ENCODE assay signal across 20 cellular contexts in the genomic region with DNA sequence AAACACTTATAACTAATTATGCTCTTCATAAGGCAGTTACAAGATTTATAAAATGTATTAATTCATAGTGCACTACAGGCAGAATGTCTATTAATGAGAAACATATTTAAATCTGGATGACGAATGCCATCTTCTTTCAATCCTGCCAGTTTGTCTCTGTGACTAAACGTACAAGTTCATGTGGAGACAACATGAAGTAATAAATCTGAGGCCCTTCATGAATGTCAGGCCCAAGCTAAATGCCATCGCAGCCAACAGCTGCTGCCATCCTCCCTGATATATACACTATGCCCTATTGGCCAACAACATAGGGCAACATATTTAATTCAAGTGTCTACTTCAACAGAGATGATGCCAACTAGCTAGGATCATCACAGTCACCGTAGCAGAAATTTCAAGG. TPM values are rescaled to one million over a fixed set of nuclear protein-coding genes. Genes with fewer than 3 reads are reported as not detected.
A peak's percentile ranks its signal among the peaks of the same experiment; 100 is the strongest.
DNase-seq lines count a peak whose midpoint lies in the region; ATAC-seq and TF ChIP-seq lines count a peak whose summit lies in the region.
"Had no signal": no experiment of that assay in that cellular context is flagged by ENCODE, and none has a peak within 500 bp of the region (broad histone marks: within the 10 kb centered on the region; RNA-seq: fewer than 3 reads in every experiment).

No MANE protein-coding gene starts in this region.

- H2AFZ ChIP-seq in smooth muscle cell (ENCODE audit: low read depth), result no peak overlapping the region

- H4K20me1 ChIP-seq in smooth muscle cell (ENCODE audit: low read depth), result no peaks in the 10 kb centered on the region

- H3K4me1 ChIP-seq in smooth muscle cell (ENCODE audit: low read depth) (peaks cover 35% of the 10 kb centered on the region), upper lobe of left lung (peaks cover 0 to 4% (median 0%) of the 10 kb centered on the region in 4 donors)

- H3K4me1 Mint-ChIP-seq in nephron progenitor cell, result peaks cover 90% of the 10 kb centered on the region

- WGBS in smooth muscle cell (ENCODE audit: low lambda C conversion rate), result 77% methylated on average over 4 of the region's 4 CpGs
- 96 to 100% methylated on average over 4 of the region's 4 CpGs for WGBS in upper lobe of left lung, 2 donors

- no peak overlapping the region for H3K27ac Mint-ChIP-seq in nephron progenitor cell
- H3K27ac Mint-ChIP-seq: CD14-positive monocyte had no signal

- no peaks in the 10 kb centered on the region for H3K9me3 Mint-ChIP-seq in nephron progenitor cell

- DNase-seq in GM03348 (ENCODE audit: low spot score) (peak; percentile 36), fibroblast of gingiva (ENCODE audit: low read depth) (peak; percentile 72), smooth muscle cell (lab: John Stamatoyannopoulos, UW; ENCODE audit: unreplicated experiment) (no peak), NCI-H187 (lab: John Stamatoyannopoulos, UW) (no peak), upper lobe of left lung (no peak), nephron progenitor cell (no peak)
- DNase-seq: AML-193, COR-L47, DMS153, GF-D8, KG1, NCI-H1105 treated with DMSO at 0.1 percent for 48 hours, NCI-H1694 treated with DMSO at 0.1 percent for 48 hours, NCI-H2107, NCI-H524 had no signal

- H3K36me3 ChIP-seq in smooth muscle cell (ENCODE audit: low read depth) (no peaks in the 10 kb centered on the region), upper lobe of left lung (no peaks in the 10 kb centered on the region)
- H3K36me3 ChIP-seq: HAP-1 had no signal

- H3K27me3 Mint-ChIP-seq in nephron progenitor cell (ENCODE audit: low read depth, poor library complexity), result peaks cover 5% of the 10 kb centered on the region

- no peak for TF ChIP-seq POLR2A in upper lobe of left lung (IDR thresholded peaks at IDR 0.05)

- H3K9me3 ChIP-seq in smooth muscle cell (replicated peaks; ENCODE audit: low read depth) (no peaks in the 10 kb centered on the region), upper lobe of left lung (no peaks in the 10 kb centered on the region)
- H3K9me3 ChIP-seq: HAP-1 had no signal

- no peak overlapping the region for H3K9ac ChIP-seq in smooth muscle cell (ENCODE audit: low read depth)

- peaks cover 15% of the 10 kb centered on the region for H3F3A ChIP-seq in smooth muscle cell (ENCODE audit: low read depth)

- H3K4me2 ChIP-seq in smooth muscle cell, result peak overlapping the region; percentile 74

- TF ChIP-seq CTCF in smooth muscle cell (IDR thresholded peaks at IDR 0.05; ENCODE audit: borderline replicate concordance, insufficient read depth, poor library complexity, severe bottlenecking), result no peak
- TF ChIP-seq CTCF in upper lobe of left lung (IDR thresholded peaks at IDR 0.05), result no peak
- TF ChIP-seq CTCF in nephron progenitor cell (IDR thresholded peaks at IDR 0.05), result no peak

- no peak overlapping the region for H3K4me3 Mint-ChIP-seq in nephron progenitor cell
- H3K4me3 Mint-ChIP-seq: CD14-positive monocyte had no signal

- ATAC-seq in SK-N-SH treated with all-trans-retinoic acid at 6 μM for 48 hours, result peak; percentile 68
- no peak for ATAC-seq in upper lobe of left lung (ENCODE audit: low FRiP score in 2 of 2)
- ATAC-seq: GM12878, HepG2 had no signal

- TF ChIP-seq EP300 in upper lobe of left lung (IDR thresholded peaks at IDR 0.05), result no peak

- peaks cover 87% of the 10 kb centered on the region for H3K79me2 ChIP-seq in smooth muscle cell (ENCODE audit: low read depth)

- no peaks in the 10 kb centered on the region for H3K27me3 ChIP-seq in smooth muscle cell (ENCODE audit: low read depth)
- H3K27me3 ChIP-seq in upper lobe of left lung, result no peaks in the 10 kb centered on the region

- H3K27ac ChIP-seq in smooth muscle cell (ENCODE audit: low read depth), result peak overlapping the region; percentile 76
- H3K27ac ChIP-seq in upper lobe of left lung, result no peak overlapping the region

- H3K36me3 Mint-ChIP-seq in nephron progenitor cell (ENCODE audit: low read depth), result no peaks in the 10 kb centered on the region
- H3K36me3 Mint-ChIP-seq: CD14-positive monocyte had no signal

- H3K4me3 ChIP-seq in smooth muscle cell (no peak overlapping the region), upper lobe of left lung (no peak overlapping the region)
- H3K4me3 ChIP-seq: GM12878, HAP-1 had no signal

TF ChIP-seq in SK-N-SH treated with all-trans-retinoic acid at 6 μM for 48 hours, 23 proteins besides CTCF, POLR2A, EP300 and RAD21:
- TF ChIP-seq, protein P1, sequence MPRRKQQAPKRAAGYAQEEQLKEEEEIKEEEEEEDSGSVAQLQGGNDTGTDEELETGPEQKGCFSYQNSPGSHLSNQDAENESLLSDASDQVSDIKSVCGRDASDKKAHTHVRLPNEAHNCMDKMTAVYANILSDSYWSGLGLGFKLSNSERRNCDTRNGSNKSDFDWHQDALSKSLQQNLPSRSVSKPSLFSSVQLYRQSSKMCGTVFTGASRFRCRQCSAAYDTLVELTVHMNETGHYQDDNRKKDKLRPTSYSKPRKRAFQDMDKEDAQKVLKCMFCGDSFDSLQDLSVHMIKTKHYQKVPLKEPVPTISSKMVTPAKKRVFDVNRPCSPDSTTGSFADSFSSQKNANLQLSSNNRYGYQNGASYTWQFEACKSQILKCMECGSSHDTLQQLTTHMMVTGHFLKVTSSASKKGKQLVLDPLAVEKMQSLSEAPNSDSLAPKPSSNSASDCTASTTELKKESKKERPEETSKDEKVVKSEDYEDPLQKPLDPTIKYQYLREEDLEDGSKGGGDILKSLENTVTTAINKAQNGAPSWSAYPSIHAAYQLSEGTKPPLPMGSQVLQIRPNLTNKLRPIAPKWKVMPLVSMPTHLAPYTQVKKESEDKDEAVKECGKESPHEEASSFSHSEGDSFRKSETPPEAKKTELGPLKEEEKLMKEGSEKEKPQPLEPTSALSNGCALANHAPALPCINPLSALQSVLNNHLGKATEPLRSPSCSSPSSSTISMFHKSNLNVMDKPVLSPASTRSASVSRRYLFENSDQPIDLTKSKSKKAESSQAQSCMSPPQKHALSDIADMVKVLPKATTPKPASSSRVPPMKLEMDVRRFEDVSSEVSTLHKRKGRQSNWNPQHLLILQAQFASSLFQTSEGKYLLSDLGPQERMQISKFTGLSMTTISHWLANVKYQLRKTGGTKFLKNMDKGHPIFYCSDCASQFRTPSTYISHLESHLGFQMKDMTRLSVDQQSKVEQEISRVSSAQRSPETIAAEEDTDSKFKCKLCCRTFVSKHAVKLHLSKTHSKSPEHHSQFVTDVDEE (CRISPR knock-in tag; IDR thresholded peaks at IDR 0.05), result no peak
- TF ChIP-seq ZNF565 (CRISPR knock-in tag; conservative IDR thresholded peaks at IDR 0.05; ENCODE audit: low read depth) (no peak), BACH2 (CRISPR knock-in tag; IDR thresholded peaks at IDR 0.05; ENCODE audit: borderline replicate concordance) (no peak), ZFP30 (CRISPR knock-in tag; IDR thresholded peaks at IDR 0.05) (no peak), ZNF70 (CRISPR knock-in tag; IDR thresholded peaks at IDR 0.05) (no peak), OSR1 (CRISPR knock-in tag; IDR thresholded peaks at IDR 0.05) (no peak), TOX (CRISPR knock-in tag; IDR thresholded peaks at IDR 0.05; ENCODE audit: borderline replicate concordance) (no peak), RARB (CRISPR knock-in tag; IDR thresholded peaks at IDR 0.05) (no peak), ZFP3 (CRISPR knock-in tag; IDR thresholded peaks at IDR 0.05) (no peak), PPARA (CRISPR knock-in tag; IDR thresholded peaks at IDR 0.05; ENCODE audit: borderline replicate concordance) (no peak), CSDC2 (CRISPR knock-in tag; IDR thresholded peaks at IDR 0.05) (no peak), ISL1 (CRISPR knock-in tag; IDR thresholded peaks at IDR 0.05) (no peak), PATZ1 (CRISPR knock-in tag; IDR thresholded peaks at IDR 0.05; ENCODE audit: borderline replicate concordance) (no peak), POU6F1 (CRISPR knock-in tag; IDR thresholded peaks at IDR 0.05; ENCODE audit: borderline replicate concordance, low read depth) (no peak)

RNA-seq across cellular contexts. Expression of gene TSPAN5, which starts 43.8 kb away (rescaled TPM):
- total RNA-seq in smooth muscle cell (28.3 and 36.9 TPM in 2 replicates), upper lobe of left lung (10 to 100 TPM in 1 of 6 donors, 1 to 10 TPM in 5; 3.1 to 12.5 (median 7.2) TPM)
- 33.7 and 35.8 TPM in 2 replicates for polyA plus RNA-seq in smooth muscle cell

Comparison
In these comparisons a context has a peak if more than half of its experiments do, and no peak if none do; other contexts are left out.
1. DNase-seq: peak in GM03348 (single experiment) and fibroblast of gingiva (single experiment); none in smooth muscle cell (single experiment), NCI-H187 (0 of 2), upper lobe of left lung (0 of 2) and nephron progenitor cell (single experiment).